6 cellular contexts compared by ENCODE assay signal in genomic region chr3:133249490-133249889, GRCh38.
"Had no signal": no experiment of that assay in that cellular context is flagged by ENCODE, and none has a peak within 500 bp of the region (broad histone marks: within the 10 kb centered on the region; RNA-seq: fewer than 3 reads in every experiment).

No MANE protein-coding gene starts in this region.

- H3K27ac ChIP-seq: HL-60 had no signal

- ATAC-seq: HepG2 had no signal

- FAIRE-seq: HepG2, HTR-8/SVneo had no signal

- DNase-seq: IMR-90, KBM-7, KG1 had no signal
